In genomic region chr10:91541481-91541880, GRCh38 we compare ENCODE assay signal across 17 cellular contexts.
A peak's percentile ranks its signal among the peaks of the same experiment; 100 is the strongest.
DNase-seq lines count a peak whose midpoint lies in the region; ATAC-seq and TF ChIP-seq lines count a peak whose summit lies in the region.
"Had no signal": no experiment of that assay in that cellular context is flagged by ENCODE, and none has a peak within 500 bp of the region (broad histone marks: within the 10 kb centered on the region; RNA-seq: fewer than 3 reads in every experiment).

No MANE protein-coding gene starts in this region.

- H3K27me3 ChIP-seq in AG04450 (ENCODE audit: control insufficient read depth, insufficient read depth, low read length) (no peaks in the 10 kb centered on the region), brain microvascular endothelial cell (replicated peaks) (no peaks in the 10 kb centered on the region), sigmoid colon (no peaks in the 10 kb centered on the region)

- TF ChIP-seq EP300 in sigmoid colon (IDR thresholded peaks at IDR 0.05), result no peak

- no peaks in the 10 kb centered on the region for H3K36me3 Mint-ChIP-seq in activated T-helper 17 cell treated with anti-CD3 and anti-CD28 coated beads, Interleukin-2, amount 50 U/mL, for 72 hours (ENCODE audit: low read depth)
- no peaks in the 10 kb centered on the region for H3K36me3 Mint-ChIP-seq in activated naive CD4-positive, alpha-beta T cell treated with anti-CD3 and anti-CD28 coated beads, Interleukin-2, amount 10 ng/mL, durations not matched to agents 7 days and 5 days
- H3K36me3 Mint-ChIP-seq: activated naive CD8-positive, alpha-beta T cell had no signal

- H3K4me1 Mint-ChIP-seq in activated T-helper 17 cell treated with anti-CD3 and anti-CD28 coated beads, Interleukin-2, amount 50 U/mL, for 72 hours, result no peaks in the 10 kb centered on the region
- no peaks in the 10 kb centered on the region for H3K4me1 Mint-ChIP-seq in activated naive CD4-positive, alpha-beta T cell treated with anti-CD3 and anti-CD28 coated beads, Interleukin-2, amount 10 ng/mL, durations not matched to agents 7 days and 5 days

- in situ Hi-C loops in brain microvascular endothelial cell (cut with HindIII; ENCODE audit: low pct_ligation_motif_present, low sequenced_read_pairs), result no loop called here

- TF ChIP-seq CTCF in AG04450 (IDR thresholded peaks at IDR 0.05; ENCODE audit: low read depth, low read length) (no peak), brain microvascular endothelial cell (IDR thresholded peaks at IDR 0.05; ENCODE audit: low read depth, low read length, missing control alignments) (no peak), sigmoid colon (IDR thresholded peaks at IDR 0.05) (no peak)

- peak; percentile 4 for DNase-seq in AG04450 (ENCODE audit: low read depth, low spot score)
- DNase-seq in Kasumi-1 (lab: John Stamatoyannopoulos, UW), result peak; percentile 59 to 61
- peak; percentile 11 for DNase-seq in brain microvascular endothelial cell
- DNase-seq in inferior parietal cortex (ENCODE audit: extremely low spot score), result peak; percentile 71
- DNase-seq in activated naive CD4-positive, alpha-beta T cell treated with anti-CD3 and anti-CD28 coated beads, Interleukin-2, amount 10 ng/mL, durations not matched to agents 7 days and 5 days, result no peak
- no peak for DNase-seq in effector CD8-positive, alpha-beta T cell (lab: John Stamatoyannopoulos, UW)
- no peak for DNase-seq in sigmoid colon
- DNase-seq: activated CD4-positive, alpha-beta T cell treated with anti-CD3 and anti-CD28 coated beads for 4 hours; Calu3; cerebellar nuclear complex; left cardiac atrium; NCI-H2029; stimulated activated CD4-positive, alpha-beta T cell treated with anti-CD3 and anti-CD28 coated beads, Interleukin-1b, Interleukin-23, amount 100 ng/mL, for 48 hours; T-helper 9 cell had no signal

- H3K9me3 Mint-ChIP-seq in activated T-helper 17 cell treated with anti-CD3 and anti-CD28 coated beads, Interleukin-2, amount 50 U/mL, for 72 hours, result no peaks in the 10 kb centered on the region
- no peaks in the 10 kb centered on the region for H3K9me3 Mint-ChIP-seq in activated naive CD4-positive, alpha-beta T cell treated with anti-CD3 and anti-CD28 coated beads, Interleukin-2, amount 10 ng/mL, durations not matched to agents 7 days and 5 days

- WGBS in sigmoid colon, 2 donors, result 64 to 73% methylated on average over 6 of the region's 6 CpGs

- H3K4me3 ChIP-seq in AG04450 (ENCODE audit: low read depth, low read length) (no peak overlapping the region), brain microvascular endothelial cell (ENCODE audit: low read depth, low read length) (no peak overlapping the region), sigmoid colon (no peak overlapping the region)
- H3K4me3 ChIP-seq: thoracic aorta had no signal

- no peak overlapping the region for H3K4me3 Mint-ChIP-seq in activated T-helper 17 cell treated with anti-CD3 and anti-CD28 coated beads, Interleukin-2, amount 50 U/mL, for 72 hours
- H3K4me3 Mint-ChIP-seq in activated naive CD4-positive, alpha-beta T cell treated with anti-CD3 and anti-CD28 coated beads, Interleukin-2, amount 10 ng/mL, durations not matched to agents 7 days and 5 days, result no peak overlapping the region
- H3K4me3 Mint-ChIP-seq: activated naive CD8-positive, alpha-beta T cell had no signal

- peaks cover 8% of the 10 kb centered on the region for H3K27me3 Mint-ChIP-seq in activated T-helper 17 cell treated with anti-CD3 and anti-CD28 coated beads, Interleukin-2, amount 50 U/mL, for 72 hours
- H3K27me3 Mint-ChIP-seq in activated naive CD4-positive, alpha-beta T cell treated with anti-CD3 and anti-CD28 coated beads, Interleukin-2, amount 10 ng/mL, durations not matched to agents 7 days and 5 days, result peaks cover 8% of the 10 kb centered on the region

- POLR2A ChIA-PET in AG04450 (lab: Yijun Ruan, JAX), result interaction anchor here (0.7 kb wide), 1 partner anchor 91 kb away, joined by 4 read pairs; no protein-coding TSS in a partner anchor

- CTCF ChIA-PET in AG04450 (lab: Charles Lee), result interaction anchor here (0.9 kb wide), 1 partner anchor 11 kb away, joined by 15 read pairs; no protein-coding TSS in a partner anchor
- CTCF ChIA-PET in activated naive CD4-positive, alpha-beta T cell treated with anti-CD3 and anti-CD28 coated beads, Interleukin-2, amount 10 ng/mL, durations not matched to agents 7 days and 5 days (lab: Charles Lee), result no interaction called here

- H3K36me3 ChIP-seq in brain microvascular endothelial cell (replicated peaks) (no peaks in the 10 kb centered on the region), sigmoid colon (no peaks in the 10 kb centered on the region)
- H3K36me3 ChIP-seq: thoracic aorta had no signal

- H3K9me3 ChIP-seq in AG04450 (ENCODE audit: control insufficient read depth, insufficient read depth, low read length) (peaks cover 5% of the 10 kb centered on the region), sigmoid colon (no peaks in the 10 kb centered on the region)
- H3K9me3 ChIP-seq: thoracic aorta had no signal

- peaks cover 0 to 9% (median 0%) of the 10 kb centered on the region in 4 donors for H3K4me1 ChIP-seq in sigmoid colon

- no peak for ATAC-seq in activated T-helper 17 cell treated with anti-CD3 and anti-CD28 coated beads, Interleukin-2, amount 50 U/mL, for 72 hours (replicated peaks)

- no peak for TF ChIP-seq POLR2A in sigmoid colon (IDR thresholded peaks at IDR 0.05)

- intact Hi-C loops in sigmoid colon (cut with DNase I), result no loop called here

- H3K27ac Mint-ChIP-seq in activated T-helper 17 cell treated with anti-CD3 and anti-CD28 coated beads, Interleukin-2, amount 50 U/mL, for 72 hours, result no peak overlapping the region
- no peak overlapping the region for H3K27ac Mint-ChIP-seq in activated naive CD4-positive, alpha-beta T cell treated with anti-CD3 and anti-CD28 coated beads, Interleukin-2, amount 10 ng/mL, durations not matched to agents 7 days and 5 days
- H3K27ac Mint-ChIP-seq: activated naive CD8-positive, alpha-beta T cell had no signal

- H3K27ac ChIP-seq in AG04450 (ENCODE audit: low read depth, low read length), result no peak overlapping the region
- no peak overlapping the region for H3K27ac ChIP-seq in brain microvascular endothelial cell
- H3K27ac ChIP-seq in sigmoid colon, result no peak overlapping the region
- H3K27ac ChIP-seq: thoracic aorta had no signal

Comparison
In these comparisons a context has a peak if more than half of its experiments do, and no peak if none do; other contexts are left out.
1. DNase-seq: peak in AG04450 (single experiment), Kasumi-1 (2 of 2), brain microvascular endothelial cell (single experiment) and inferior parietal cortex (single experiment); none in activated naive CD4-positive, alpha-beta T cell treated with anti-CD3 and anti-CD28 coated beads, Interleukin-2, amount 10 ng/mL, durations not matched to agents 7 days and 5 days (single experiment), effector CD8-positive, alpha-beta T cell (single experiment) and sigmoid colon (single experiment).